In the genomic region with DNA sequence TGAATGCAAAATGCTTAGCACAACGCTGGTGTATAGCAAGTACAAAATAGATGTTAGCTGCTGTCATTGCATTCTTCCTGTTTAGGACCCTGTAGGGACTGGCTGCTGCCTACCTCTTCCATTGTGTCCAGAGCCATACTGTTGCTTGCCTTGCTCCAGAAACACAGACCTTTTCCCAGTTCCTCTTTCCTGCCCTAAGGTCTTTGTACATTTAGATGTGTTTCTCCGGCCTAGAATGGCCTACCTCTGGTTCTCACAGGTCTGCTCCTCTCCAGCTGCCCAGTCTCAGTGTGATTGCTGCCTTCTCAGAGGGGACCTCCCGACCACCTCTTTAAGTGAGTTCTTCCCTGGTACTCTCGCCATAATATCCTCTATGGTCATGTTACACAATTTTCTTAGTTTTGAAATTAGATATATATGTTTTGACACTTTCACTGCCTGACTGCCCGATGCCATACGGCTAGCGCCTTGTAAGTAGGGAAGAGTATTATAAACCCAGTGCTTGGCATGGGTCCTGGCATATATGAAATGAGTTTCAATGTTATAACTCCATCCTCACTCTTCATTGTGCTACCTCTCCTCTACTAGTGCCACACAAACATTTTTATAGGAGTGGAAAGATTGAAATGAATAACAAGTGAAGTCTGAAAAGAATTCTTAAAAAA, we compare ENCODE assay signal across 1 cellular context.
TF ChIP-seq lines count a peak whose summit lies in the region.

No MANE protein-coding gene starts in this region.

TF ChIP-seq in GM23338, 12 proteins besides CTCF, POLR2A, EP300 and RAD21 (continued from another document):
- TF ChIP-seq, protein P1, sequence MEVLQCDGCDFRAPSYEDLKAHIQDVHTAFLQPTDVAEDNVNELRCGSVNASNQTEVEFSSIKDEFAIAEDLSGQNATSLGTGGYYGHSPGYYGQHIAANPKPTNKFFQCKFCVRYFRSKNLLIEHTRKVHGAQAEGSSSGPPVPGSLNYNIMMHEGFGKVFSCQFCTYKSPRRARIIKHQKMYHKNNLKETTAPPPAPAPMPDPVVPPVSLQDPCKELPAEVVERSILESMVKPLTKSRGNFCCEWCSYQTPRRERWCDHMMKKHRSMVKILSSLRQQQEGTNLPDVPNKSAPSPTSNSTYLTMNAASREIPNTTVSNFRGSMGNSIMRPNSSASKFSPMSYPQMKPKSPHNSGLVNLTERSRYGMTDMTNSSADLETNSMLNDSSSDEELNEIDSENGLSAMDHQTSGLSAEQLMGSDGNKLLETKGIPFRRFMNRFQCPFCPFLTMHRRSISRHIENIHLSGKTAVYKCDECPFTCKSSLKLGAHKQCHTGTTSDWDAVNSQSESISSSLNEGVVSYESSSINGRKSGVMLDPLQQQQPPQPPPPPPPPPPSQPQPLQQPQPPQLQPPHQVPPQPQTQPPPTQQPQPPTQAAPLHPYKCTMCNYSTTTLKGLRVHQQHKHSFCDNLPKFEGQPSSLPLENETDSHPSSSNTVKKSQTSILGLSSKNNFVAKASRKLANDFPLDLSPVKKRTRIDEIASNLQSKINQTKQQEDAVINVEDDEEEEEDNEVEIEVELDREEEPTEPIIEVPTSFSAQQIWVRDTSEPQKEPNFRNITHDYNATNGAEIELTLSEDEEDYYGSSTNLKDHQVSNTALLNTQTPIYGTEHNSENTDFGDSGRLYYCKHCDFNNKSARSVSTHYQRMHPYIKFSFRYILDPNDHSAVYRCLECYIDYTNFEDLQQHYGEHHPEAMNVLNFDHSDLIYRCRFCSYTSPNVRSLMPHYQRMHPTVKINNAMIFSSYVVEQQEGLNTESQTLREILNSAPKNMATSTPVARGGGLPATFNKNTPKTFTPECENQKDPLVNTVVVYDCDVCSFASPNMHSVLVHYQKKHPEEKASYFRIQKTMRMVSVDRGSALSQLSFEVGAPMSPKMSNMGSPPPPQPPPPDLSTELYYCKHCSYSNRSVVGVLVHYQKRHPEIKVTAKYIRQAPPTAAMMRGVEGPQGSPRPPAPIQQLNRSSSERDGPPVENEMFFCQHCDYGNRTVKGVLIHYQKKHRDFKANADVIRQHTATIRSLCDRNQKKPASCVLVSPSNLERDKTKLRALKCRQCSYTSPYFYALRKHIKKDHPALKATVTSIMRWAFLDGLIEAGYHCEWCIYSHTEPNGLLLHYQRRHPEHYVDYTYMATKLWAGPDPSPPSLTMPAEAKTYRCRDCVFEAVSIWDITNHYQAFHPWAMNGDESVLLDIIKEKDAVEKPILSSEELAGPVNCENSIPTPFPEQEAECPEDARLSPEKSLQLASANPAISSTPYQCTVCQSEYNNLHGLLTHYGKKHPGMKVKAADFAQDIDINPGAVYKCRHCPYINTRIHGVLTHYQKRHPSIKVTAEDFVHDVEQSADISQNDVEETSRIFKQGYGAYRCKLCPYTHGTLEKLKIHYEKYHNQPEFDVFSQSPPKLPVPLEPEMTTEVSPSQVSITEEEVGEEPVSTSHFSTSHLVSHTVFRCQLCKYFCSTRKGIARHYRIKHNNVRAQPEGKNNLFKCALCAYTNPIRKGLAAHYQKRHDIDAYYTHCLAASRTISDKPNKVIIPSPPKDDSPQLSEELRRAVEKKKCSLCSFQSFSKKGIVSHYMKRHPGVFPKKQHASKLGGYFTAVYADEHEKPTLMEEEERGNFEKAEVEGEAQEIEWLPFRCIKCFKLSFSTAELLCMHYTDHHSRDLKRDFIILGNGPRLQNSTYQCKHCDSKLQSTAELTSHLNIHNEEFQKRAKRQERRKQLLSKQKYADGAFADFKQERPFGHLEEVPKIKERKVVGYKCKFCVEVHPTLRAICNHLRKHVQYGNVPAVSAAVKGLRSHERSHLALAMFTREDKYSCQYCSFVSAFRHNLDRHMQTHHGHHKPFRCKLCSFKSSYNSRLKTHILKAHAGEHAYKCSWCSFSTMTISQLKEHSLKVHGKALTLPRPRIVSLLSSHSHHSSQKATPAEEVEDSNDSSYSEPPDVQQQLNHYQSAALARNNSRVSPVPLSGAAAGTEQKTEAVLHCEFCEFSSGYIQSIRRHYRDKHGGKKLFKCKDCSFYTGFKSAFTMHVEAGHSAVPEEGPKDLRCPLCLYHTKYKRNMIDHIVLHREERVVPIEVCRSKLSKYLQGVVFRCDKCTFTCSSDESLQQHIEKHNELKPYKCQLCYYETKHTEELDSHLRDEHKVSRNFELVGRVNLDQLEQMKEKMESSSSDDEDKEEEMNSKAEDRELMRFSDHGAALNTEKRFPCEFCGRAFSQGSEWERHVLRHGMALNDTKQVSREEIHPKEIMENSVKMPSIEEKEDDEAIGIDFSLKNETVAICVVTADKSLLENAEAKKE (CRISPR knock-in tag; IDR thresholded peaks at IDR 0.05), result no peak
- TF ChIP-seq, protein P2, sequence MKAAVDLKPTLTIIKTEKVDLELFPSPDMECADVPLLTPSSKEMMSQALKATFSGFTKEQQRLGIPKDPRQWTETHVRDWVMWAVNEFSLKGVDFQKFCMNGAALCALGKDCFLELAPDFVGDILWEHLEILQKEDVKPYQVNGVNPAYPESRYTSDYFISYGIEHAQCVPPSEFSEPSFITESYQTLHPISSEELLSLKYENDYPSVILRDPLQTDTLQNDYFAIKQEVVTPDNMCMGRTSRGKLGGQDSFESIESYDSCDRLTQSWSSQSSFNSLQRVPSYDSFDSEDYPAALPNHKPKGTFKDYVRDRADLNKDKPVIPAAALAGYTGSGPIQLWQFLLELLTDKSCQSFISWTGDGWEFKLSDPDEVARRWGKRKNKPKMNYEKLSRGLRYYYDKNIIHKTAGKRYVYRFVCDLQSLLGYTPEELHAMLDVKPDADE (IDR thresholded peaks at IDR 0.05), result no peak
- TF ChIP-seq STAT1 (IDR thresholded peaks at IDR 0.05; ENCODE audit: unreplicated experiment), result no peak
- no peak for TF ChIP-seq ZNF331 (CRISPR knock-in tag; IDR thresholded peaks at IDR 0.05; ENCODE audit: low read depth)
- no peak for TF ChIP-seq EZH2 (IDR thresholded peaks at IDR 0.05; ENCODE audit: low read depth, unreplicated experiment)
- no peak for TF ChIP-seq ZNF114 (CRISPR knock-in tag; IDR thresholded peaks at IDR 0.05)
- no peak for TF ChIP-seq JUNB (IDR thresholded peaks at IDR 0.05; ENCODE audit: unreplicated experiment)
